ENCODE assay signal across 8 cellular contexts in the genomic region with DNA sequence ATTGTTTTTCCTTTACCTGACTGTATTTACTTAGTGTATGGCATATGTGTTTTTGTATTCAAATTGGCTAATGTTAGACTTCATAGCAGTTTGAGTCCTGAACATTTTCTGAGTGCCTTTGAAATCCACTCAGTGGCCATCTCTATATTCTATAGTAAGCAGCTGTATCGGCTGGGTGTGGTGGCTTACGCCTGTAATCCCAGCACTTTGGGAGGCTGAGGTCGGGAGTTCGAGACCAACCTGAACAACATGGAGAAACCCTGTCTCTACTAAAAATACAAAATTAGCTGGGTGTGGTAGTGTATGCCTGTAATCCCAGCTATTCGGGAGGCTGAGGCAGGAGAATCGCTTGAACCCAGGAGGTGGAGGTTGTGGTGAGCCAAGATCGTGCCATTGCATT. TPM values are rescaled to one million over a fixed set of nuclear protein-coding genes. Genes with fewer than 3 reads are reported as not detected.
DNase-seq lines count a peak whose midpoint lies in the region; ATAC-seq and TF ChIP-seq lines count a peak whose summit lies in the region.
"Not testable (repeated sequence)": the region's sequence is repeated elsewhere in the genome, so short reads cannot be mapped to it uniquely, and the experiment has no call there.
"Had no signal": no experiment of that assay in that cellular context is flagged by ENCODE, and none has a peak within 500 bp of the region (broad histone marks: within the 10 kb centered on the region; RNA-seq: fewer than 3 reads in every experiment).

No MANE protein-coding gene starts in this region.

- not testable (repeated sequence) for H3K9me3 Mint-ChIP-seq in T-cell; activated CD8-positive, alpha-beta memory T cell treated with anti-CD3 and anti-CD28 coated beads, Interleukin-2, amount 10 ng/mL, durations not matched to agents 7 days and 5 days (ENCODE audit: low read depth); activated naive CD8-positive, alpha-beta T cell treated with anti-CD3 and anti-CD28 coated beads, Interleukin-2, amount 50 U/mL, for 24 hours

- ATAC-seq in T-cell (replicated peaks in 1 of 4); activated CD8-positive, alpha-beta memory T cell treated with anti-CD3 and anti-CD28 coated beads, Interleukin-2, amount 10 ng/mL, durations not matched to agents 7 days and 5 days; activated naive CD8-positive, alpha-beta T cell treated with anti-CD3 and anti-CD28 coated beads, Interleukin-2, amount 50 U/mL, for 24 hours: not testable (repeated sequence)

- H3K27ac Mint-ChIP-seq in T-cell: peak overlapping the region; percentile 92 to 98
- peak overlapping the region; percentile 86 for H3K27ac Mint-ChIP-seq in activated CD8-positive, alpha-beta memory T cell treated with anti-CD3 and anti-CD28 coated beads, Interleukin-2, amount 10 ng/mL, durations not matched to agents 7 days and 5 days
- peak overlapping the region; percentile 95 for H3K27ac Mint-ChIP-seq in activated naive CD8-positive, alpha-beta T cell treated with anti-CD3 and anti-CD28 coated beads, Interleukin-2, amount 50 U/mL, for 24 hours

- TF ChIP-seq POLR2A in NB4 (IDR thresholded peaks at IDR 0.05; ENCODE audit: extremely low read depth, insufficient read length): not testable (repeated sequence)

- H3K36me3 Mint-ChIP-seq in T-cell: peaks cover 18% of the 10 kb centered on the region
- peaks cover 16% of the 10 kb centered on the region for H3K36me3 Mint-ChIP-seq in activated CD8-positive, alpha-beta memory T cell treated with anti-CD3 and anti-CD28 coated beads, Interleukin-2, amount 10 ng/mL, durations not matched to agents 7 days and 5 days
- not testable (repeated sequence) for H3K36me3 Mint-ChIP-seq in activated naive CD8-positive, alpha-beta T cell treated with anti-CD3 and anti-CD28 coated beads, Interleukin-2, amount 50 U/mL, for 24 hours (ENCODE audit: low read depth)

- CTCF ChIA-PET in T-cell (lab: Charles Lee): interaction anchor here (0.6 to 6.7 kb wide), 10 partner anchors 13 to 149 kb away, joined by 3 to 54 read pairs (median 12); no protein-coding TSS in a partner anchor
- CTCF ChIA-PET in activated CD8-positive, alpha-beta memory T cell treated with anti-CD3 and anti-CD28 coated beads, Interleukin-2, amount 10 ng/mL, durations not matched to agents 7 days and 5 days (lab: Charles Lee): interaction anchor here (1.0 to 5.7 kb wide), 7 partner anchors 9 to 169 kb away, joined by 3 to 27 read pairs (median 15); no protein-coding TSS in a partner anchor

- not testable (repeated sequence) for H3K27me3 ChIP-seq in GM06990 (replicated peaks; ENCODE audit: control insufficient read depth, insufficient read depth, low read length); mononuclear cell (ENCODE audit: insufficient read depth, low read length)

- not testable (repeated sequence) for H3K36me3 ChIP-seq in GM06990 (ENCODE audit: control insufficient read depth, insufficient read depth, low read length)

- H3K4me3 Mint-ChIP-seq in T-cell: peak overlapping the region; percentile 81 to 97 (median 95)
- peak overlapping the region; percentile 81 for H3K4me3 Mint-ChIP-seq in activated CD8-positive, alpha-beta memory T cell treated with anti-CD3 and anti-CD28 coated beads, Interleukin-2, amount 10 ng/mL, durations not matched to agents 7 days and 5 days
- peak overlapping the region; percentile 89 for H3K4me3 Mint-ChIP-seq in activated naive CD8-positive, alpha-beta T cell treated with anti-CD3 and anti-CD28 coated beads, Interleukin-2, amount 50 U/mL, for 24 hours

- not testable (repeated sequence) for TF ChIP-seq CTCF in GM06990 (IDR thresholded peaks at IDR 0.05; ENCODE audit: insufficient read depth, low read length, poor library complexity, severe bottlenecking); NB4 (IDR thresholded peaks at IDR 0.05; ENCODE audit: low read depth, low read length)

- H3K9me3 ChIP-seq in mononuclear cell (ENCODE audit: low read depth, low read length): not testable (repeated sequence)

- peaks cover 63% of the 10 kb centered on the region for H3K4me1 ChIP-seq in mononuclear cell (ENCODE audit: insufficient read depth, low read length)

- H3K4me3 ChIP-seq in GM06990 (replicated peaks; ENCODE audit: low read depth, low read length): peak overlapping the region; percentile 53
- peak overlapping the region; percentile 67 for H3K4me3 ChIP-seq in NB4 (ENCODE audit: low read depth, low read length)
- H3K4me3 ChIP-seq in mononuclear cell (ENCODE audit: low read length): peak overlapping the region; percentile 84

- DNase-seq in GM06990 (ENCODE audit: extremely low read depth, insufficient read length); T-cell; activated CD8-positive, alpha-beta memory T cell treated with anti-CD3 and anti-CD28 coated beads, Interleukin-2, amount 10 ng/mL, durations not matched to agents 7 days and 5 days; activated naive CD8-positive, alpha-beta T cell treated with anti-CD3 and anti-CD28 coated beads, Interleukin-2, amount 50 U/mL, for 24 hours: not testable (repeated sequence)
- DNase-seq in NB4 (ENCODE audit: low read depth): peak; percentile 26
- peak; percentile 42 for DNase-seq in stimulated activated CD8-positive, alpha-beta memory T cell treated with anti-CD3 and anti-CD28 coated beads, Interleukin-4, amount 100 ng/mL, for 48 hours

- H3K27me3 Mint-ChIP-seq in T-cell; activated CD8-positive, alpha-beta memory T cell treated with anti-CD3 and anti-CD28 coated beads, Interleukin-2, amount 10 ng/mL, durations not matched to agents 7 days and 5 days; activated naive CD8-positive, alpha-beta T cell treated with anti-CD3 and anti-CD28 coated beads, Interleukin-2, amount 50 U/mL, for 24 hours: not testable (repeated sequence)

- H3K4me1 Mint-ChIP-seq in T-cell: peaks cover 52 to 64% (median 57%) of the 10 kb centered on the region in 3 donors
- H3K4me1 Mint-ChIP-seq in activated CD8-positive, alpha-beta memory T cell treated with anti-CD3 and anti-CD28 coated beads, Interleukin-2, amount 10 ng/mL, durations not matched to agents 7 days and 5 days: peaks cover 64% of the 10 kb centered on the region
- H3K4me1 Mint-ChIP-seq in activated naive CD8-positive, alpha-beta T cell treated with anti-CD3 and anti-CD28 coated beads, Interleukin-2, amount 50 U/mL, for 24 hours: peaks cover 69% of the 10 kb centered on the region

- POLR2A ChIA-PET in T-cell (lab: Charles Lee): interaction anchor here in 1 of 2 donors (0.6 to 1.0 kb wide), 3 partner anchors 101 to 652 kb away, joined by 3 read pairs; no protein-coding TSS in a partner anchor

RNA-seq across cellular contexts. Expression of a gene that starts 2.8 kb away (rescaled TPM):
- 100 to 1,000 TPM; 124 to 318 (median 147) TPM for total RNA-seq in T-cell
- 10 to 100 TPM; 23.3 to 44.2 TPM for total RNA-seq in activated CD8-positive, alpha-beta memory T cell treated with anti-CD3 and anti-CD28 coated beads, Interleukin-2, amount 10 ng/mL, durations not matched to agents 7 days and 5 days
- total RNA-seq in mononuclear cell: 354 TPM
- total RNA-seq: cardiac muscle cell had no signal
